Comparison of ENCODE assay signal across 12 cellular contexts in the genomic region with DNA sequence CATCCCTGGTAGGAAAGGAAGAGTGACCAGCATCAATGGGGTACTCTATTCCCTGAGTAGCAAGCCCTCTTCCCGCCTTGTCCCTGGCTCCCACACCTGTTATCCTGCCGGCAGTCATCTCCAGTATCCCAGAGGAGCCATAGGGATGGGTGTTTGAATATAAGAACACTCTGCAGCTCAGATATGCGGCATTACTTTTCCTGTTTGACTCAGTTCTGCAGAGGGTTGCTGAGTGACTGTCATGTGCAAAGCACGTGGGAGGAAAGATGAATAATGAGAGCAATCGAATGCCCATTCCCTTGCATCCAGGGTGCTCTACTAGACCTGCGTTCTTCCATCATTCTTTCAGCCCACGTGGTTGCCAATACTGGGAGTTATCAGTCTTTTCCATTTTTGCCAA.
DNase-seq lines count a peak whose midpoint lies in the region; ATAC-seq, FAIRE-seq and TF ChIP-seq lines count a peak whose summit lies in the region.
"Had no signal": no experiment of that assay in that cellular context is flagged by ENCODE, and none has a peak within 500 bp of the region (broad histone marks: within the 10 kb centered on the region; RNA-seq: fewer than 3 reads in every experiment).

No MANE protein-coding gene starts in this region.

- no peak for TF ChIP-seq EP300 in K562 (IDR thresholded peaks at IDR 0.05; ENCODE audit: low read length)

- peak overlapping the region; percentile 99 for H3K27ac ChIP-seq in SK-N-MC
- peak overlapping the region; percentile 85; the same call in 2 of the 3 replicates for H3K27ac ChIP-seq in K562 (ENCODE audit: extremely low read depth, low read depth, low read length)
- H3K27ac ChIP-seq in Karpas-422 (ENCODE audit: low read length), result no peak overlapping the region
- H3K27ac ChIP-seq: RWPE1 had no signal

- H3K9me1 ChIP-seq in K562 (ENCODE audit: control insufficient read depth, insufficient read depth, low read length), result peaks cover 3% of the 10 kb centered on the region

- no peak overlapping the region for H3K9ac ChIP-seq in SK-N-MC (ENCODE audit: insufficient read length)
- H3K9ac ChIP-seq in K562 (ENCODE audit: insufficient read depth in 1 of 2, low read depth in 2 of 2, low read length in 2 of 2), result 0 out of 4 replicates have a peak overlapping the region, but pooled peaks of 1 of the 2 experiments have one; percentile 63
- H3K9ac ChIP-seq in Karpas-422 (ENCODE audit: low read length), result no peak overlapping the region

- no peak overlapping the region for H2AFZ ChIP-seq in K562 (ENCODE audit: low read depth, low read length)
- H2AFZ ChIP-seq in Karpas-422 (ENCODE audit: low read length), result no peak overlapping the region

- H3K4me3 ChIP-seq in SK-N-MC, result no peak overlapping the region
- no peak overlapping the region for H3K4me3 ChIP-seq in K562
- no peak overlapping the region for H3K4me3 ChIP-seq in Karpas-422 (ENCODE audit: low read length)
- H3K4me3 ChIP-seq: HAP-1 had no signal

- no peaks in the 10 kb centered on the region for H3K9me3 Mint-ChIP-seq in activated naive CD4-positive, alpha-beta T cell treated with anti-CD3 and anti-CD28 coated beads for 36 hours
- H3K9me3 Mint-ChIP-seq in stimulated activated naive B cell treated with anti-CD40 and anti-IgM and Interleukin-4, amounts not matched to agents 10 μg/mL and 1 μg/mL and 100 μg/mL, for 72 hours, result no peaks in the 10 kb centered on the region

- FAIRE-seq in K562 (lab: Jason Lieb, UNC), result no peak

- intact Hi-C loops in activated naive CD4-positive, alpha-beta T cell treated with anti-CD3 and anti-CD28 coated beads for 36 hours (cut with micrococcal nuclease), result loop anchor here (1.0 to 5.0 kb wide), 3 partner anchors 8 to 74 kb away; no protein-coding TSS in a partner anchor
- intact Hi-C loops in K562 (cut with micrococcal nuclease), result loop anchor here (5.0 kb wide), 2 partner anchors 44 to 149 kb away; no protein-coding TSS in a partner anchor
- intact Hi-C loops in sciatic nerve (cut with DNase I), result no loop called here

- in situ Hi-C loops in K562 (cut with MboI), result no loop called here

- no TSS peak for BruUV-seq in K562 (replicated peaks; lab: Mats Ljungman, UMichigan)

- TF ChIP-seq RAD21 in K562 (CRISPR knock-in tag; conservative IDR thresholded peaks at IDR 0.05 in 1 of 2, IDR thresholded peaks at IDR 0.05 in 1 of 2), result no peak

- no peak for TF ChIP-seq POLR2A in K562 (conservative IDR thresholded peaks at IDR 0.05)

- H4K20me1 ChIP-seq in K562 (replicated peaks; ENCODE audit: control insufficient read depth, insufficient read depth, low read length) (peaks cover 13% of the 10 kb centered on the region), Karpas-422 (ENCODE audit: insufficient read depth, low read depth, low read length) (no peaks in the 10 kb centered on the region)

- POLR2A ChIA-PET in K562 (lab: Yijun Ruan, JAX), result no interaction called here

- H3K27me3 ChIP-seq in K562 (ENCODE audit: control insufficient read depth in 2 of 2, insufficient read depth in 2 of 2, low read length in 2 of 2) (no peaks in the 10 kb centered on the region), Karpas-422 (ENCODE audit: low read length) (no peaks in the 10 kb centered on the region)

- H3K9me3 ChIP-seq in SK-N-MC (ENCODE audit: low read depth, low read length) (no peaks in the 10 kb centered on the region), K562 (replicated peaks; ENCODE audit: control insufficient read depth, insufficient read depth, low read depth, low read length) (no peaks in the 10 kb centered on the region), Karpas-422 (ENCODE audit: low read length) (no peaks in the 10 kb centered on the region)
- H3K9me3 ChIP-seq: HAP-1 had no signal

- no peaks in the 10 kb centered on the region for H3K36me3 Mint-ChIP-seq in activated naive CD4-positive, alpha-beta T cell treated with anti-CD3 and anti-CD28 coated beads for 36 hours (ENCODE audit: low read depth)
- peaks cover 17 to 37% of the 10 kb centered on the region in 2 donors for H3K36me3 Mint-ChIP-seq in stimulated activated naive B cell treated with anti-CD40 and anti-IgM and Interleukin-4, amounts not matched to agents 10 μg/mL and 1 μg/mL and 100 μg/mL, for 72 hours

- H3K27ac Mint-ChIP-seq in activated naive CD4-positive, alpha-beta T cell treated with anti-CD3 and anti-CD28 coated beads for 36 hours, result peak overlapping the region; percentile 65
- peak overlapping the region; percentile 89 for H3K27ac Mint-ChIP-seq in stimulated activated naive B cell treated with anti-CD40 and anti-IgM and Interleukin-4, amounts not matched to agents 10 μg/mL and 1 μg/mL and 100 μg/mL, for 72 hours

- TF ChIP-seq CTCF in K562 (IDR thresholded peaks at IDR 0.05 in 2 of 3, conservative IDR thresholded peaks at IDR 0.05 in 1 of 3; ENCODE audit: insufficient read depth in 2 of 3, low read depth in 1 of 3, low read length in 3 of 3), result no peak

- CTCF ChIA-PET in activated naive CD4-positive, alpha-beta T cell treated with anti-CD3 and anti-CD28 coated beads for 36 hours (lab: Charles Lee), result no interaction called here
- CTCF ChIA-PET in K562 (lab: Yijun Ruan, JAX; ENCODE audit: low intra/inter-chr PET ratio), result no interaction called here

- DNase-seq in activated naive CD4-positive, alpha-beta T cell treated with anti-CD3 and anti-CD28 coated beads for 36 hours, result peak; percentile 65
- DNase-seq in activated naive CD4-positive, alpha-beta T cell treated with anti-CD3 and anti-CD28 coated beads, Interleukin-2, amount 50 U/mL, for 16 hours, result no peak
- DNase-seq in SK-N-MC (ENCODE audit: low read depth, low spot score) (no peak), K562 (ENCODE audit: extremely low read depth in 1 of 4, low spot score in 3 of 4) (no peak), sciatic nerve (ENCODE audit: low spot score) (no peak), Karpas-422 (no peak), inferior parietal cortex (ENCODE audit: extremely low spot score) (no peak)
- no peak for DNase-seq in stimulated activated naive B cell treated with anti-CD40 and anti-IgM and Interleukin-4, amounts not matched to agents 10 μg/mL and 1 μg/mL and 100 μg/mL, for 72 hours
- DNase-seq: NCI-H1105 treated with DMSO at 0.1 percent for 48 hours, NCI-H446 had no signal

- H3K27me3 Mint-ChIP-seq in activated naive CD4-positive, alpha-beta T cell treated with anti-CD3 and anti-CD28 coated beads for 36 hours (ENCODE audit: low read depth), result no peaks in the 10 kb centered on the region
- no peaks in the 10 kb centered on the region for H3K27me3 Mint-ChIP-seq in stimulated activated naive B cell treated with anti-CD40 and anti-IgM and Interleukin-4, amounts not matched to agents 10 μg/mL and 1 μg/mL and 100 μg/mL, for 72 hours

- peak overlapping the region; percentile 13; the same call in 1 of the 2 replicates for H3K4me2 ChIP-seq in K562 (ENCODE audit: insufficient read depth, low read length)
- no peak overlapping the region for H3K4me2 ChIP-seq in Karpas-422 (ENCODE audit: low read depth, low read length, poor library complexity, severe bottlenecking)

- 54% methylated on average over 7 of the region's 7 CpGs for WGBS in K562 (ENCODE audit: insufficient coverage, low coverage, missing lambda C conversion rate)

- H3K4me1 ChIP-seq in K562 (replicated peaks in 1 of 2; ENCODE audit: control insufficient read depth in 2 of 2, insufficient read depth in 2 of 2, low read length in 2 of 2), result peaks cover 12 to 63% of the 10 kb centered on the region in 2 experiments
- no peaks in the 10 kb centered on the region for H3K4me1 ChIP-seq in Karpas-422 (ENCODE audit: low read length)
- H3K4me1 ChIP-seq: HAP-1 had no signal

- H3K9me2 ChIP-seq in Karpas-422 (replicated peaks; ENCODE audit: insufficient read depth, low read length), result no peaks in the 10 kb centered on the region

- H3K4me3 Mint-ChIP-seq in activated naive CD4-positive, alpha-beta T cell treated with anti-CD3 and anti-CD28 coated beads for 36 hours, result no peak overlapping the region
- H3K4me3 Mint-ChIP-seq in stimulated activated naive B cell treated with anti-CD40 and anti-IgM and Interleukin-4, amounts not matched to agents 10 μg/mL and 1 μg/mL and 100 μg/mL, for 72 hours, result peak overlapping the region; percentile 3 to 30

- peaks cover 83% of the 10 kb centered on the region for H3K4me1 Mint-ChIP-seq in activated naive CD4-positive, alpha-beta T cell treated with anti-CD3 and anti-CD28 coated beads for 36 hours (ENCODE audit: low read depth)
- peaks cover 73 to 94% of the 10 kb centered on the region in 2 donors for H3K4me1 Mint-ChIP-seq in stimulated activated naive B cell treated with anti-CD40 and anti-IgM and Interleukin-4, amounts not matched to agents 10 μg/mL and 1 μg/mL and 100 μg/mL, for 72 hours

- H3K79me2 ChIP-seq in K562 (ENCODE audit: control insufficient read depth, insufficient read depth, low read length) (peaks cover 98% of the 10 kb centered on the region), Karpas-422 (ENCODE audit: low read length) (no peaks in the 10 kb centered on the region)

- H3K36me3 ChIP-seq in SK-N-MC (ENCODE audit: insufficient read depth, low read length), result no peaks in the 10 kb centered on the region
- peaks cover 58% of the 10 kb centered on the region for H3K36me3 ChIP-seq in K562 (ENCODE audit: control insufficient read depth, insufficient read depth, low read length)
- no peaks in the 10 kb centered on the region for H3K36me3 ChIP-seq in Karpas-422 (ENCODE audit: insufficient read depth, low read length)
- H3K36me3 ChIP-seq: HAP-1 had no signal

- ATAC-seq in K562, result no peak
- ATAC-seq in stimulated activated naive B cell treated with anti-CD40 and anti-IgM and Interleukin-4, amounts not matched to agents 10 μg/mL and 1 μg/mL and 100 μg/mL, for 72 hours (replicated peaks), result no peak
- ATAC-seq in sciatic nerve, result no peak

TF ChIP-seq in K562, 482 proteins besides CTCF, POLR2A, EP300 and RAD21 (continues in another document):
- TF ChIP-seq POU5F1 (IDR thresholded peaks at IDR 0.05; ENCODE audit: borderline replicate concordance, low read depth, low read length, partially characterized antibody), result no peak
- no peak for TF ChIP-seq MEF2D (tag; conservative IDR thresholded peaks at IDR 0.05; ENCODE audit: low read depth)
- TF ChIP-seq MECOM (CRISPR knock-in tag; IDR thresholded peaks at IDR 0.05), result peak; percentile 62; the same call in 1 of the 2 replicates
- peak; percentile 75 for TF ChIP-seq MEIS2 (IDR thresholded peaks at IDR 0.05; ENCODE audit: partially characterized antibody)
- TF ChIP-seq EGR1 (conservative IDR thresholded peaks at IDR 0.05), result peak; percentile 48; the same call in 1 of the 2 replicates
- TF ChIP-seq, protein P1, sequence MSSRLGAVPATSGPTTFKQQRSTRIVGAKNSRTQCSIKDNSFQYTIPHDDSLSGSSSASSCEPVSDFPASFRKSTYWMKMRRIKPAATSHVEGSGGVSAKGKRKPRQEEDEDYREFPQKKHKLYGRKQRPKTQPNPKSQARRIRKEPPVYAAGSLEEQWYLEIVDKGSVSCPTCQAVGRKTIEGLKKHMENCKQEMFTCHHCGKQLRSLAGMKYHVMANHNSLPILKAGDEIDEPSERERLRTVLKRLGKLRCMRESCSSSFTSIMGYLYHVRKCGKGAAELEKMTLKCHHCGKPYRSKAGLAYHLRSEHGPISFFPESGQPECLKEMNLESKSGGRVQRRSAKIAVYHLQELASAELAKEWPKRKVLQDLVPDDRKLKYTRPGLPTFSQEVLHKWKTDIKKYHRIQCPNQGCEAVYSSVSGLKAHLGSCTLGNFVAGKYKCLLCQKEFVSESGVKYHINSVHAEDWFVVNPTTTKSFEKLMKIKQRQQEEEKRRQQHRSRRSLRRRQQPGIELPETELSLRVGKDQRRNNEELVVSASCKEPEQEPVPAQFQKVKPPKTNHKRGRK (tag; IDR thresholded peaks at IDR 0.05), result no peak
